Comparison of ENCODE assay signal across 35 cellular contexts in genomic region chr10:70691601-70692000, GRCh38. TPM values are rescaled to one million over a fixed set of nuclear protein-coding genes. Genes with fewer than 3 reads are reported as not detected.
"Had no signal": no experiment of that assay in that cellular context is flagged by ENCODE, and none has a peak within 500 bp of the region (broad histone marks: within the 10 kb centered on the region; RNA-seq: fewer than 3 reads in every experiment).

No MANE protein-coding gene starts in this region.

- DNase-seq: activated CD4-positive, alpha-beta T cell treated with anti-CD3 and anti-CD28 coated beads, Interleukin-2, amount 10 ng/mL, durations not matched to agents 24 days and 14 days; activated CD4-positive, alpha-beta T cell treated with anti-CD3 and anti-CD28 coated beads, Interleukin-2, amount 50 U/mL, for 4 hours; activated CD8-positive, alpha-beta T cell treated with anti-CD3 and anti-CD28 coated beads for 36 hours; activated gamma-delta T cell; activated naive CD4-positive, alpha-beta T cell treated with Interleukin-2 at 50 U/mL for 16 hours; activated T-cell treated with anti-CD3 and anti-CD28 coated beads, Interleukin-2, amount 50 U/mL, for 1 hour; activated T-cell treated with anti-CD3 and anti-CD28 coated beads, Interleukin-2, amount 50 U/mL, for 72 hours; adrenal gland; body of pancreas; central memory CD4-positive, alpha-beta T cell; IMR-90; Kasumi-1; KG1; MM.1S; MV-4-11; NCI-H1092; NCI-H1436 treated with DMSO at 0.1 percent for 48 hours; NCI-H1694 treated with DMSO at 0.1 percent for 48 hours; NCI-H2029; NCI-H345; NCI-H510A; NCI-H526; NCI-H748 treated with DMSO at 0.1 percent for 48 hours; NK-92 treated with Interleukin-12 subunit alpha and Interleukin-12 subunit beta, amount 100 ng/mL, for 24 hours; PC-3; Peyer's patch; Right ventricle myocardium superior; SW 1271; T1000; WERI-Rb-1 had no signal

- H3K4me1 ChIP-seq: adrenal gland, body of pancreas, Peyer's patch had no signal

- H3K9me3 Mint-ChIP-seq: activated CD4-positive, alpha-beta T cell treated with anti-CD3 and anti-CD28 coated beads, Interleukin-2, amount 10 ng/mL, durations not matched to agents 24 days and 14 days; activated CD8-positive, alpha-beta T cell treated with anti-CD3 and anti-CD28 coated beads for 36 hours; activated naive CD4-positive, alpha-beta T cell treated with anti-CD3 and anti-CD28 coated beads, Interleukin-2, amount 50 U/mL, for 72 hours; activated T-cell treated with anti-CD3 and anti-CD28 coated beads, Interleukin-2, amount 50 U/mL, for 72 hours; activated T-helper 2 cell treated with anti-CD3 and anti-CD28 coated beads, Interferon-gamma antibody, Interleukin-2, Interleukin-4, amounts not matched to agents 10 μg/mL and 5 μg/mL and 100 μg/mL, durations not matched to agents 14 hours and 24 hours and 36 hours had no signal

- H3K27me3 ChIP-seq: adrenal gland, body of pancreas, breast epithelium, Peyer's patch had no signal

- H3K36me3 ChIP-seq: adrenal gland, breast epithelium, Peyer's patch, WERI-Rb-1 had no signal

- H3K4me1 Mint-ChIP-seq: activated CD4-positive, alpha-beta T cell treated with anti-CD3 and anti-CD28 coated beads, Interleukin-2, amount 10 ng/mL, durations not matched to agents 24 days and 14 days had no signal

- H3K36me3 Mint-ChIP-seq: activated naive CD4-positive, alpha-beta T cell treated with anti-CD3 and anti-CD28 coated beads, Interleukin-2, amount 50 U/mL, for 72 hours had no signal

- H3K27ac Mint-ChIP-seq: activated CD4-positive, alpha-beta T cell treated with anti-CD3 and anti-CD28 coated beads, Interleukin-2, amount 10 ng/mL, durations not matched to agents 24 days and 14 days; activated CD8-positive, alpha-beta T cell treated with anti-CD3 and anti-CD28 coated beads for 36 hours; activated T-cell treated with anti-CD3 and anti-CD28 coated beads, Interleukin-2, amount 50 U/mL, for 72 hours; activated T-helper 2 cell treated with anti-CD3 and anti-CD28 coated beads, Interferon-gamma antibody, Interleukin-2, Interleukin-4, amounts not matched to agents 10 μg/mL and 5 μg/mL and 100 μg/mL, durations not matched to agents 14 hours and 24 hours and 36 hours had no signal

- ATAC-seq: activated CD8-positive, alpha-beta T cell treated with anti-CD3 and anti-CD28 coated beads for 36 hours; activated naive CD4-positive, alpha-beta T cell treated with anti-CD3 and anti-CD28 coated beads, Interleukin-2, amount 50 U/mL, for 72 hours; activated T-cell treated with anti-CD3 and anti-CD28 coated beads, Interleukin-2, amount 50 U/mL, for 72 hours; body of pancreas had no signal

- H3K9me3 ChIP-seq: adrenal gland, body of pancreas, breast epithelium, Peyer's patch had no signal

- H3K4me3 ChIP-seq: adrenal gland, body of pancreas, breast epithelium, Peyer's patch had no signal

- H3K4me3 Mint-ChIP-seq: activated CD4-positive, alpha-beta T cell treated with anti-CD3 and anti-CD28 coated beads, Interleukin-2, amount 10 ng/mL, durations not matched to agents 24 days and 14 days; activated CD8-positive, alpha-beta T cell treated with anti-CD3 and anti-CD28 coated beads for 36 hours; activated T-cell treated with anti-CD3 and anti-CD28 coated beads, Interleukin-2, amount 50 U/mL, for 72 hours had no signal

- H3K27me3 Mint-ChIP-seq: activated CD8-positive, alpha-beta T cell treated with anti-CD3 and anti-CD28 coated beads for 36 hours had no signal

- H3K27ac ChIP-seq: adrenal gland, body of pancreas, breast epithelium, Peyer's patch, RWPE1, WERI-Rb-1 had no signal

RNA-seq across cellular contexts. Expression of gene ADAMTS14, which starts 19.3 kb away (rescaled TPM):
- total RNA-seq: T-helper 2 cell treated with Interferon-gamma antibody and Interleukin-4, amounts not matched to agents 100 ng/mL and 5 ng/mL, for 36 hours had no signal
